1 cellular context compared by ENCODE assay signal in genomic region chr5:109034276-109034675, GRCh38.
A peak's percentile ranks its signal among the peaks of the same experiment; 100 is the strongest.
TF ChIP-seq lines count a peak whose summit lies in the region.

No MANE protein-coding gene starts in this region.

TF ChIP-seq in GM12878, 131 proteins besides CTCF, POLR2A, EP300 and RAD21 (continued from another document):
- TF ChIP-seq ZBTB33 (IDR thresholded peaks at IDR 0.05) (no peak), NFIC (IDR thresholded peaks at IDR 0.05; ENCODE audit: low read depth, low read length) (peak; percentile 43; the same call in 1 of the 2 replicates)
